In genomic region chr17:38671939-38672720, GRCh38 we compare ENCODE assay signal across 11 cellular contexts. TPM values are rescaled to one million over a fixed set of nuclear protein-coding genes. Genes with fewer than 3 reads are reported as not detected.
A peak's percentile ranks its signal among the peaks of the same experiment; 100 is the strongest.
DNase-seq lines count a peak whose midpoint lies in the region; ATAC-seq, FAIRE-seq and TF ChIP-seq lines count a peak whose summit lies in the region.
"Had no signal": no experiment of that assay in that cellular context is flagged by ENCODE, and none has a peak within 500 bp of the region (broad histone marks: within the 10 kb centered on the region; RNA-seq: fewer than 3 reads in every experiment).

No MANE protein-coding gene starts in this region.

- H3K36me3 ChIP-seq in CD8-positive, alpha-beta T cell (ENCODE audit: insufficient read depth, low read length): no peaks in the 10 kb centered on the region
- H3K36me3 ChIP-seq in HUES48 (ENCODE audit: control insufficient read depth, insufficient read depth, low read length) (no peaks in the 10 kb centered on the region), K562 (ENCODE audit: control insufficient read depth, insufficient read depth, low read length) (no peaks in the 10 kb centered on the region), mesodermal cell (ENCODE audit: control insufficient read depth, insufficient read depth, low read length) (no peaks in the 10 kb centered on the region), colonic mucosa (no peaks in the 10 kb centered on the region)

- H3K4me2 ChIP-seq in K562 (ENCODE audit: insufficient read depth, low read length): peak overlapping the region; percentile 3; the same call in 1 of the 2 replicates

- H3K4me1 ChIP-seq in CD8-positive, alpha-beta T cell (ENCODE audit: insufficient read depth, low read length): peaks cover 15% of the 10 kb centered on the region
- H3K4me1 ChIP-seq in HUES48 (ENCODE audit: control insufficient read depth, insufficient read depth, low read length): peaks cover 24% of the 10 kb centered on the region
- peaks cover 20 to 30% of the 10 kb centered on the region in 2 experiments for H3K4me1 ChIP-seq in K562 (replicated peaks in 1 of 2; ENCODE audit: control insufficient read depth in 2 of 2, insufficient read depth in 2 of 2, low read length in 2 of 2)
- H3K4me1 ChIP-seq in mesodermal cell (ENCODE audit: control insufficient read depth, insufficient read depth, low read length, poor library complexity, severe bottlenecking): peaks cover 20% of the 10 kb centered on the region
- H3K4me1 ChIP-seq in colonic mucosa: no peaks in the 10 kb centered on the region

- no peak overlapping the region for H2AFZ ChIP-seq in K562 (ENCODE audit: low read depth, low read length)

- H4K20me1 ChIP-seq in K562 (replicated peaks; ENCODE audit: control insufficient read depth, insufficient read depth, low read length): no peaks in the 10 kb centered on the region

- no peak overlapping the region for H3K27ac Mint-ChIP-seq in CD8-positive, alpha-beta T cell

- peak overlapping the region; percentile 22 for H3K4me3 Mint-ChIP-seq in CD8-positive, alpha-beta T cell

- H3K79me2 ChIP-seq in K562 (ENCODE audit: control insufficient read depth, insufficient read depth, low read length): no peaks in the 10 kb centered on the region; the same call in 2 of the 3 replicates

- TF ChIP-seq CTCF in CD8-positive, alpha-beta T cell (IDR thresholded peaks at IDR 0.05): no peak
- TF ChIP-seq CTCF in K562 (IDR thresholded peaks at IDR 0.05 in 2 of 3, conservative IDR thresholded peaks at IDR 0.05 in 1 of 3; ENCODE audit: insufficient read depth in 2 of 3, low read depth in 1 of 3, low read length in 3 of 3) (no peak), colonic mucosa (IDR thresholded peaks at IDR 0.05) (no peak)

- BruUV-seq in K562 (replicated peaks; lab: Mats Ljungman, UMichigan): TSS peak; percentile 45

- no peak for TF ChIP-seq RAD21 in K562 (CRISPR knock-in tag; conservative IDR thresholded peaks at IDR 0.05 in 1 of 2, IDR thresholded peaks at IDR 0.05 in 1 of 2)

- in situ Hi-C loops in K562 (cut with MboI): no loop called here

- no peaks in the 10 kb centered on the region for H3K9me3 ChIP-seq in CD8-positive, alpha-beta T cell (ENCODE audit: low read length)
- H3K9me3 ChIP-seq in HUES48 (ENCODE audit: control insufficient read depth, insufficient read depth, low read length) (no peaks in the 10 kb centered on the region), K562 (replicated peaks; ENCODE audit: control insufficient read depth, insufficient read depth, low read depth, low read length) (no peaks in the 10 kb centered on the region), mesodermal cell (ENCODE audit: control insufficient read depth, low read length) (no peaks in the 10 kb centered on the region), colonic mucosa (no peaks in the 10 kb centered on the region)

- peaks cover 20% of the 10 kb centered on the region for H3K27me3 ChIP-seq in CD8-positive, alpha-beta T cell (ENCODE audit: insufficient read depth, low read length)
- H3K27me3 ChIP-seq in HUES48 (ENCODE audit: control insufficient read depth, insufficient read depth, low read length) (peaks cover 96% of the 10 kb centered on the region), K562 (ENCODE audit: control insufficient read depth in 2 of 2, insufficient read depth in 2 of 2, low read length in 2 of 2) (peaks cover 9 to 18% of the 10 kb centered on the region in 2 experiments; a peak in 4 of 5 replicates), colonic mucosa (peaks cover 49% of the 10 kb centered on the region)

- FAIRE-seq in K562 (lab: Jason Lieb, UNC): no peak
- FAIRE-seq: GM12891, GM19239 had no signal

- ATAC-seq in CD8-positive, alpha-beta T cell: no peak
- ATAC-seq in K562: no peak
- ATAC-seq in HG02884 (IDR thresholded peaks at IDR 0.05; ENCODE audit: unreplicated experiment): no peak

- DNase-seq in CD8-positive, alpha-beta T cell: no peak
- DNase-seq in K562 (ENCODE audit: extremely low read depth in 1 of 4, low spot score in 3 of 4) (no peak), GM03348 (ENCODE audit: low spot score) (no peak), colonic mucosa (no peak)
- no peak for DNase-seq in central memory CD4-positive, alpha-beta T cell
- DNase-seq: NCI-H345 had no signal

- peaks cover 54% of the 10 kb centered on the region for H3K27me3 Mint-ChIP-seq in CD8-positive, alpha-beta T cell (ENCODE audit: low read depth)

- no peaks in the 10 kb centered on the region for H3K9me3 Mint-ChIP-seq in CD8-positive, alpha-beta T cell

- intact Hi-C loops in CD8-positive, alpha-beta T cell (cut with DNase I, micrococcal nuclease): no loop called here
- intact Hi-C loops in K562 (cut with micrococcal nuclease) (loop anchor here (10.0 kb wide), 1 partner anchor 193 kb away; no protein-coding TSS in a partner anchor), colonic mucosa (cut with DNase I) (no loop called here)

- H3K4me3 ChIP-seq in CD8-positive, alpha-beta T cell (ENCODE audit: low read depth, low read length): no peak overlapping the region
- H3K4me3 ChIP-seq in HUES48 (ENCODE audit: low read depth, low read length) (peak overlapping the region; percentile 62), K562 (no peak overlapping the region), mesodermal cell (ENCODE audit: extremely low read depth, insufficient read depth, low read length, poor library complexity, severe bottlenecking) (peak overlapping the region; percentile 23), colonic mucosa (no peak overlapping the region)

- no peaks in the 10 kb centered on the region for H3K36me3 Mint-ChIP-seq in CD8-positive, alpha-beta T cell

- CTCF ChIA-PET in CD8-positive, alpha-beta T cell (lab: Charles Lee): interaction anchor here (0.8 to 1.0 kb wide), 2 partner anchors 59 to 63 kb away, joined by 3 read pairs; no protein-coding TSS in a partner anchor
- CTCF ChIA-PET in K562 (lab: Yijun Ruan, JAX; ENCODE audit: low intra/inter-chr PET ratio): no interaction called here

- TF ChIP-seq POLR2A in K562 (conservative IDR thresholded peaks at IDR 0.05): no peak

- H3K9ac ChIP-seq in HUES48 (ENCODE audit: low read depth, low read length): no peak overlapping the region
- peak overlapping the region in 1 of 2 experiments; percentile 7; a peak in 1 of 4 replicates for H3K9ac ChIP-seq in K562 (ENCODE audit: insufficient read depth in 1 of 2, low read depth in 2 of 2, low read length in 2 of 2)
- H3K9ac ChIP-seq in colonic mucosa (ENCODE audit: low read depth in 2 of 2, low read length in 2 of 2): no peak overlapping the region

- no peak for TF ChIP-seq EP300 in K562 (IDR thresholded peaks at IDR 0.05; ENCODE audit: low read length)

- H3K9me1 ChIP-seq in K562 (ENCODE audit: control insufficient read depth, insufficient read depth, low read length): no peaks in the 10 kb centered on the region

- peaks cover 26% of the 10 kb centered on the region for H3K4me1 Mint-ChIP-seq in CD8-positive, alpha-beta T cell (ENCODE audit: low read depth)

- POLR2A ChIA-PET in CD8-positive, alpha-beta T cell (lab: Charles Lee): interaction anchor here (1.0 kb wide), 1 partner anchor 56 kb away, joined by 3 read pairs; no protein-coding TSS in a partner anchor
- POLR2A ChIA-PET in K562 (lab: Yijun Ruan, JAX): interaction anchor here (0.7 kb wide), 1 partner anchor 9 kb away, joined by 3 read pairs; no protein-coding TSS in a partner anchor

- no peak overlapping the region for H3K27ac ChIP-seq in CD8-positive, alpha-beta T cell (ENCODE audit: low read depth, low read length)
- H3K27ac ChIP-seq in HUES48 (ENCODE audit: low read depth, low read length): peak overlapping the region; percentile 51
- H3K27ac ChIP-seq in K562 (ENCODE audit: extremely low read depth, low read depth, low read length): no peak overlapping the region
- no peak overlapping the region for H3K27ac ChIP-seq in mesodermal cell (ENCODE audit: low read depth, low read length, severe bottlenecking)
- no peak overlapping the region for H3K27ac ChIP-seq in colonic mucosa

- 59% methylated on average over 12 of the region's 12 CpGs for WGBS in K562 (ENCODE audit: insufficient coverage, low coverage, missing lambda C conversion rate)
- WGBS in mesodermal cell (ENCODE audit: insufficient coverage in 2 of 2), 2 experiments: 27 to 34% methylated on average over 6 to 10 of the region's 12 CpGs

RNA-seq across cellular contexts. Expression of gene EPOP, which starts 2.6 kb away (rescaled TPM):
- total RNA-seq in CD8-positive, alpha-beta T cell: under 1 TPM; 0.89 to 0.98 TPM
- total RNA-seq in K562 (2011; cell fraction: chromatin; rRNA removed; ENCODE audit: low replicate concordance): 1.5 and 3.4 TPM in 2 replicates
- total RNA-seq in K562 (2011; cell fraction: nucleolus; rRNA removed): 3.6 and 4.3 TPM in 2 replicates
- total RNA-seq in K562 (2011; cell fraction: nucleoplasm; rRNA removed): 2.3 and 3.1 TPM in 2 replicates
- total RNA-seq in K562 (2014; rRNA removed): 5.9 and 7.3 TPM in 2 replicates
- total RNA-seq in K562 (2014; rRNA removed; fragmentation: Illumina TruSeq; extraction: Trizol): 4.3 and 4.6 TPM in 2 replicates
- total RNA-seq in K562 (2015; rRNA removed; fragmentation: Illumina TruSeq; extraction: Trizol): 3.7 and 3.8 TPM in 2 replicates
- 9.4 and 10.6 TPM in 2 replicates for total RNA-seq in K562 (2021)
- 1.3 and 3.0 TPM in 2 replicates for polyA plus RNA-seq in K562 (2011; rRNA removed)
- 1.4 and 5.8 TPM in 2 replicates for polyA plus RNA-seq in K562 (2011; cell fraction: cytosol; rRNA removed)
- polyA plus RNA-seq in K562 (2011; cell fraction: nucleus; rRNA removed): 1.4 and 3.2 TPM in 2 replicates
- polyA plus RNA-seq in K562 (2012): 2.6 and 6.0 TPM in 2 replicates
- 4.3 and 4.7 TPM in 2 replicates for polyA plus RNA-seq in K562 (2014; fragmentation: Illumina TruSeq; extraction: Trizol)
- polyA plus RNA-seq in K562 (2014; fragmentation: Nextera tagmentation; extraction: Ambion mirVana): under 1 TPM; 0.41 to 0.62 TPM
- 5.0 and 5.2 TPM in 2 replicates for polyA plus RNA-seq in K562 (2014; rRNA removed)
- polyA minus RNA-seq in K562 (2011; rRNA and poly(A)+ RNA removed): 2.1 and 3.9 TPM in 2 replicates
- polyA minus RNA-seq in K562 (2011; cell fraction: cytosol; rRNA and poly(A)+ RNA removed): 2.0 and 4.8 TPM in 2 replicates
- polyA minus RNA-seq in K562 (2011; cell fraction: nucleus; rRNA and poly(A)+ RNA removed): 1.8 and 2.3 TPM in 2 replicates
- polyA plus RNA-seq in mesodermal cell (2013, experiment 1 of 2): 7.0 TPM
- polyA plus RNA-seq in mesodermal cell (2013, experiment 2 of 2): 5.7 TPM
- 1 to 10 TPM; 1.1 to 1.8 TPM for total RNA-seq in colonic mucosa

RNA-seq across cellular contexts. Expression of gene MLLT6, which starts 32.9 kb away (rescaled TPM):
- total RNA-seq in CD8-positive, alpha-beta T cell: 100 to 1,000 TPM; 313 to 316 TPM
- 330 and 658 TPM in 2 replicates for total RNA-seq in K562 (2011; cell fraction: chromatin; rRNA removed; ENCODE audit: low replicate concordance)
- total RNA-seq in K562 (2011; cell fraction: nucleolus; rRNA removed): 248 and 270 TPM in 2 replicates
- total RNA-seq in K562 (2011; cell fraction: nucleoplasm; rRNA removed): 297 and 366 TPM in 2 replicates
- total RNA-seq in K562 (2014; rRNA removed): 31.4 and 34.9 TPM in 2 replicates
- 17.4 and 18.4 TPM in 2 replicates for total RNA-seq in K562 (2014; rRNA removed; fragmentation: Illumina TruSeq; extraction: Trizol)
- 22.7 and 23.6 TPM in 2 replicates for total RNA-seq in K562 (2015; rRNA removed; fragmentation: Illumina TruSeq; extraction: Trizol)
- total RNA-seq in K562 (2021): 61.3 and 71.7 TPM in 2 replicates
- 30.0 and 30.6 TPM in 2 replicates for polyA plus RNA-seq in K562 (2011; rRNA removed)
- polyA plus RNA-seq in K562 (2011; cell fraction: cytosol; rRNA removed): 11.8 and 25.6 TPM in 2 replicates
- 127 and 214 TPM in 2 replicates for polyA plus RNA-seq in K562 (2011; cell fraction: nucleus; rRNA removed)
- polyA plus RNA-seq in K562 (2012): 36.2 and 46.8 TPM in 2 replicates
- 30.2 and 33.4 TPM in 2 replicates for polyA plus RNA-seq in K562 (2014; fragmentation: Illumina TruSeq; extraction: Trizol)
- polyA plus RNA-seq in K562 (2014; fragmentation: Nextera tagmentation; extraction: Ambion mirVana): 1 to 10 TPM; 3.1 to 3.4 TPM
- 47.8 and 55.0 TPM in 2 replicates for polyA plus RNA-seq in K562 (2014; rRNA removed)
- 20.1 and 32.9 TPM in 2 replicates for polyA minus RNA-seq in K562 (2011; rRNA and poly(A)+ RNA removed)
- 13.9 and 19.0 TPM in 2 replicates for polyA minus RNA-seq in K562 (2011; cell fraction: cytosol; rRNA and poly(A)+ RNA removed)
- 52.0 and 68.0 TPM in 2 replicates for polyA minus RNA-seq in K562 (2011; cell fraction: nucleus; rRNA and poly(A)+ RNA removed)
- 29.5 TPM for polyA plus RNA-seq in mesodermal cell (2013, experiment 1 of 2)
- polyA plus RNA-seq in mesodermal cell (2013, experiment 2 of 2): 25.8 TPM
- total RNA-seq in colonic mucosa: 100 to 1,000 TPM in 1 of 2 donors, 10 to 100 TPM in 1; 74.1 to 109 TPM

RNA-seq across cellular contexts. Expression of gene CISD3, which starts 58.0 kb away (rescaled TPM):
- 1 to 10 TPM; 3.5 to 5.7 TPM for total RNA-seq in CD8-positive, alpha-beta T cell
- total RNA-seq in K562 (2011; cell fraction: chromatin; rRNA removed; ENCODE audit: low replicate concordance): 5.3 and 11.2 TPM in 2 replicates
- 8.9 and 9.2 TPM in 2 replicates for total RNA-seq in K562 (2011; cell fraction: nucleolus; rRNA removed)
- 10.9 and 12.7 TPM in 2 replicates for total RNA-seq in K562 (2011; cell fraction: nucleoplasm; rRNA removed)
- 21.7 and 29.6 TPM in 2 replicates for total RNA-seq in K562 (2014; rRNA removed)
- 7.2 and 11.7 TPM in 2 replicates for total RNA-seq in K562 (2014; rRNA removed; fragmentation: Illumina TruSeq; extraction: Trizol)
- 15.6 and 15.7 TPM in 2 replicates for total RNA-seq in K562 (2015; rRNA removed; fragmentation: Illumina TruSeq; extraction: Trizol)
- total RNA-seq in K562 (2021): 60.7 and 78.7 TPM in 2 replicates
- 13.0 and 20.5 TPM in 2 replicates for polyA plus RNA-seq in K562 (2011; rRNA removed)
- 7.8 and 30.3 TPM in 2 replicates for polyA plus RNA-seq in K562 (2011; cell fraction: cytosol; rRNA removed)
- 6.0 and 11.9 TPM in 2 replicates for polyA plus RNA-seq in K562 (2011; cell fraction: nucleus; rRNA removed)
- 25.2 and 31.6 TPM in 2 replicates for polyA plus RNA-seq in K562 (2012)
- 15.0 and 29.4 TPM in 2 replicates for polyA plus RNA-seq in K562 (2014; fragmentation: Illumina TruSeq; extraction: Trizol)
- 10 to 100 TPM in 1 of 2 experiments, 1 to 10 TPM in 1; 5.0 to 10.7 TPM for polyA plus RNA-seq in K562 (2014; fragmentation: Nextera tagmentation; extraction: Ambion mirVana)
- 38.9 and 57.5 TPM in 2 replicates for polyA plus RNA-seq in K562 (2014; rRNA removed)
- polyA minus RNA-seq in K562 (2011; rRNA and poly(A)+ RNA removed): 2.4 and 3.5 TPM in 2 replicates
- 4.8 and 12.4 TPM in 2 replicates for polyA minus RNA-seq in K562 (2011; cell fraction: cytosol; rRNA and poly(A)+ RNA removed)
- 2.6 and 3.9 TPM in 2 replicates for polyA minus RNA-seq in K562 (2011; cell fraction: nucleus; rRNA and poly(A)+ RNA removed)
- polyA plus RNA-seq in mesodermal cell (2013, experiment 1 of 2): 11.4 TPM
- polyA plus RNA-seq in mesodermal cell (2013, experiment 2 of 2): 12.5 TPM
- total RNA-seq in colonic mucosa: 100 to 1,000 TPM in 1 of 2 donors, 10 to 100 TPM in 1; 82.2 to 152 TPM

Comparison
In these comparisons a context has a peak if more than half of its experiments do, and no peak if none do; other contexts are left out.
1. H3K4me3 ChIP-seq: peak in HUES48 (single experiment) and mesodermal cell (single experiment); none in CD8-positive, alpha-beta T cell (single experiment), K562 (single experiment) and colonic mucosa (single experiment).